1 cellular context compared by ENCODE assay signal in the genomic region with DNA sequence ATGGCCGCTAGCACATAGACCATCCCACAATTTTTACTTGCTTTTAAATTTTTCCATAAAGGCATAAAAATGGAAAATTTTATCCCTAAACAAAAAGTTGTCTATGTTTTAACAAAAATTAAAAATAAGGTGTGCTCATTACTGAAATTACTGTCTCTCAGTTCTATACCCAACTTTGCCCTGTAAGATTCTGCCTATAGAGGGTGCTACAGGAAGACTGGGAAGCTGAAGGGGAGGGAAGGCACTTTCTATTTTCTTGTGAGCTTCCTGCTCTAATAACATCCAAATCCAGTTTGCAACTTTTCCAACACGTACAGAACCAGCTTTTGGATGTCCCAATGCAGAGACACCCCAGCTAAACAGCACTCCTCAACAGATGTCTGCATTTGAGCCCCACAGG.
TF ChIP-seq lines count a peak whose summit lies in the region.

No MANE protein-coding gene starts in this region.

TF ChIP-seq in HepG2, 621 proteins besides CTCF, POLR2A, EP300 and RAD21 (continued from another document):
- TF ChIP-seq FLYWCH1 (CRISPR knock-in tag; IDR thresholded peaks at IDR 0.05) (no peak), ZNF546 (CRISPR knock-in tag; conservative IDR thresholded peaks at IDR 0.05) (no peak), CCDC6 (CRISPR knock-in tag; IDR thresholded peaks at IDR 0.05) (no peak), ZNF552 (CRISPR knock-in tag; IDR thresholded peaks at IDR 0.05; ENCODE audit: borderline replicate concordance) (no peak), BHLHE40 (IDR thresholded peaks at IDR 0.05; ENCODE audit: low read length) (no peak)
- TF ChIP-seq, protein P1, sequence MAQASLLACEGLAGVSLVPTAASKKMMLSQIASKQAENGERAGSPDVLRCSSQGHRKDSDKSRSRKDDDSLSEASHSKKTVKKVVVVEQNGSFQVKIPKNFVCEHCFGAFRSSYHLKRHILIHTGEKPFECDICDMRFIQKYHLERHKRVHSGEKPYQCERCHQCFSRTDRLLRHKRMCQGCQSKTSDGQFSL (CRISPR knock-in tag; IDR thresholded peaks at IDR 0.05) = no peak
- TF ChIP-seq, protein P2, sequence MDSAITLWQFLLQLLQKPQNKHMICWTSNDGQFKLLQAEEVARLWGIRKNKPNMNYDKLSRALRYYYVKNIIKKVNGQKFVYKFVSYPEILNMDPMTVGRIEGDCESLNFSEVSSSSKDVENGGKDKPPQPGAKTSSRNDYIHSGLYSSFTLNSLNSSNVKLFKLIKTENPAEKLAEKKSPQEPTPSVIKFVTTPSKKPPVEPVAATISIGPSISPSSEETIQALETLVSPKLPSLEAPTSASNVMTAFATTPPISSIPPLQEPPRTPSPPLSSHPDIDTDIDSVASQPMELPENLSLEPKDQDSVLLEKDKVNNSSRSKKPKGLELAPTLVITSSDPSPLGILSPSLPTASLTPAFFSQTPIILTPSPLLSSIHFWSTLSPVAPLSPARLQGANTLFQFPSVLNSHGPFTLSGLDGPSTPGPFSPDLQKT (CRISPR knock-in tag; IDR thresholded peaks at IDR 0.05; ENCODE audit: borderline replicate concordance) = no peak
- TF ChIP-seq, protein P3, sequence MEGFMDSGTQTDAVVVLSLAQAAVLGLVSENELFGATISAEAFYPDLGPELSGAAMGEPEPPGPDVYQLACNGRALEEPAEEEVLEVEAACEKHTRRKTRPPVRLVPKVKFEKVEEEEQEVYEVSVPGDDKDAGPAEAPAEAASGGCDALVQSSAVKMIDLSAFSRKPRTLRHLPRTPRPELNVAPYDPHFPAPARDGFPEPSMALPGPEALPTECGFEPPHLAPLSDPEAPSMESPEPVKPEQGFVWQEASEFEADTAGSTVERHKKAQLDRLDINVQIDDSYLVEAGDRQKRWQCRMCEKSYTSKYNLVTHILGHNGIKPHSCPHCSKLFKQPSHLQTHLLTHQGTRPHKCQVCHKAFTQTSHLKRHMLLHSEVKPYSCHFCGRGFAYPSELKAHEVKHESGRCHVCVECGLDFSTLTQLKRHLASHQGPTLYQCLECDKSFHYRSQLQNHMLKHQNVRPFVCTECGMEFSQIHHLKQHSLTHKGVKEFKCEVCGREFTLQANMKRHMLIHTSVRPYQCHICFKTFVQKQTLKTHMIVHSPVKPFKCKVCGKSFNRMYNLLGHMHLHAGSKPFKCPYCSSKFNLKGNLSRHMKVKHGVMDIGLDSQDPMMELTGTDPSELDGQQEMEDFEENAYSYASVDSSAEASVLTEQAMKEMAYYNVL (CRISPR knock-in tag; IDR thresholded peaks at IDR 0.05; ENCODE audit: borderline replicate concordance) = no peak
